ENCODE assay signal across 8 cellular contexts in genomic region chr3:179321585-179322322, GRCh38. TPM values are rescaled to one million over a fixed set of nuclear protein-coding genes. Genes with fewer than 3 reads are reported as not detected.
DNase-seq lines count a peak whose midpoint lies in the region; ATAC-seq and TF ChIP-seq lines count a peak whose summit lies in the region.

No MANE protein-coding gene starts in this region.

- H3K36me3 ChIP-seq in sigmoid colon = peaks cover 0 to 9% (median 2%) of the 10 kb centered on the region in 4 donors

- WGBS in sigmoid colon, 2 donors = 6 to 34% methylated on average over 12 of the region's 12 CpGs

- peaks cover 25% of the 10 kb centered on the region for H3K4me1 Mint-ChIP-seq in activated CD4-positive, alpha-beta memory T cell treated with anti-CD3 and anti-CD28 coated beads, Interleukin-2, amount 10 ng/mL, durations not matched to agents 7 days and 5 days

- intact Hi-C loops in sigmoid colon (cut with DNase I) = loop anchor here (1.0 to 10.0 kb wide), 4 partner anchors 131 to 247 kb away; partner anchors contain the start of genes ACTL6A, GNB4, PIK3CA and ZMAT3

- no peaks in the 10 kb centered on the region for H3K27me3 ChIP-seq in sigmoid colon

- POLR2A ChIA-PET in activated CD4-positive, alpha-beta memory T cell treated with anti-CD3 and anti-CD28 coated beads, Interleukin-2, amount 10 ng/mL, durations not matched to agents 7 days and 5 days (lab: Charles Lee) = interaction anchor here (0.7 to 3.4 kb wide), 9 partner anchors 21 to 302 kb away, joined by 3 to 23 read pairs (median 4); partner anchors contain the start of genes ACTL6A, MFN1, MRPL47 and NDUFB5

- no peak for ATAC-seq in HG03196 (IDR thresholded peaks at IDR 0.05; ENCODE audit: unreplicated experiment)

- CTCF ChIA-PET in activated CD4-positive, alpha-beta memory T cell treated with anti-CD3 and anti-CD28 coated beads, Interleukin-2, amount 10 ng/mL, durations not matched to agents 7 days and 5 days (lab: Charles Lee) = interaction anchor here (0.9 to 5.2 kb wide), 15 partner anchors 24 to 886 kb away, joined by 3 to 39 read pairs (median 3); partner anchors contain the start of genes ACTL6A, PIK3CA and ZMAT3

- H3K4me3 ChIP-seq in sigmoid colon = peak overlapping the region; percentile 86 to 94 (median 91)

- TF ChIP-seq CTCF in 22Rv1 (IDR thresholded peaks at IDR 0.05) (peak; percentile 51), sigmoid colon (IDR thresholded peaks at IDR 0.05) (peak in 3 of 4 experiments; percentile 24 to 44 (median 36))

- peak overlapping the region; percentile 75 for H3K27ac ChIP-seq in 22Rv1
- H3K27ac ChIP-seq in sigmoid colon = peak overlapping the region; percentile 94 to 99 (median 98)

- H3K9me3 Mint-ChIP-seq in activated CD4-positive, alpha-beta memory T cell treated with anti-CD3 and anti-CD28 coated beads, Interleukin-2, amount 10 ng/mL, durations not matched to agents 7 days and 5 days = no peaks in the 10 kb centered on the region

- no peak for TF ChIP-seq POLR2A in sigmoid colon (IDR thresholded peaks at IDR 0.05)

- H3K9me3 ChIP-seq in sigmoid colon = no peaks in the 10 kb centered on the region

- H3K27ac Mint-ChIP-seq in activated CD4-positive, alpha-beta memory T cell treated with anti-CD3 and anti-CD28 coated beads, Interleukin-2, amount 10 ng/mL, durations not matched to agents 7 days and 5 days = peak overlapping the region; percentile 71

- H3K4me3 Mint-ChIP-seq in activated CD4-positive, alpha-beta memory T cell treated with anti-CD3 and anti-CD28 coated beads, Interleukin-2, amount 10 ng/mL, durations not matched to agents 7 days and 5 days = peak overlapping the region; percentile 59

- H3K36me3 Mint-ChIP-seq in activated CD4-positive, alpha-beta memory T cell treated with anti-CD3 and anti-CD28 coated beads, Interleukin-2, amount 10 ng/mL, durations not matched to agents 7 days and 5 days (ENCODE audit: low read depth) = peaks cover 10% of the 10 kb centered on the region

- DNase-seq in EH (ENCODE audit: low read depth) (peak; percentile 66), NCI-H146 (lab: John Stamatoyannopoulos, UW) (peak; percentile 39), glomerular visceral epithelial cell (ENCODE audit: extremely low spot score) (peak; percentile 35), sigmoid colon (no peak), NCI-H187 treated with DMSO at 0.1 percent for 48 hours (lab: John Stamatoyannopoulos, UW) (no peak)
- DNase-seq in activated CD4-positive, alpha-beta memory T cell treated with anti-CD3 and anti-CD28 coated beads, Interleukin-2, amount 10 ng/mL, durations not matched to agents 7 days and 5 days = no peak

- peaks cover 0 to 36% (median 32%) of the 10 kb centered on the region in 4 donors for H3K4me1 ChIP-seq in sigmoid colon

- no peak for TF ChIP-seq EP300 in sigmoid colon (IDR thresholded peaks at IDR 0.05)

- peaks cover 11% of the 10 kb centered on the region for H3K27me3 Mint-ChIP-seq in activated CD4-positive, alpha-beta memory T cell treated with anti-CD3 and anti-CD28 coated beads, Interleukin-2, amount 10 ng/mL, durations not matched to agents 7 days and 5 days

RNA-seq across cellular contexts. Expression of gene ZNF639, which starts 1.1 kb away (rescaled TPM):
- total RNA-seq in activated CD4-positive, alpha-beta memory T cell treated with anti-CD3 and anti-CD28 coated beads, Interleukin-2, amount 10 ng/mL, durations not matched to agents 7 days and 5 days = 10 to 100 TPM; 29.8 to 31.5 TPM
- 10 to 100 TPM; 48.7 to 75.9 (median 65.8) TPM for total RNA-seq in sigmoid colon
- polyA plus RNA-seq in sigmoid colon = 10 to 100 TPM; 16.4 to 22.8 (median 18.5) TPM

RNA-seq across cellular contexts. Expression of gene MFN1, which starts 25.8 kb away (rescaled TPM):
- 10 to 100 TPM; 30.6 to 31.2 TPM for total RNA-seq in activated CD4-positive, alpha-beta memory T cell treated with anti-CD3 and anti-CD28 coated beads, Interleukin-2, amount 10 ng/mL, durations not matched to agents 7 days and 5 days
- total RNA-seq in sigmoid colon = 10 to 100 TPM; 27.6 to 42.1 (median 37.0) TPM
- 10 to 100 TPM in 1 of 3 donors, 1 to 10 TPM in 2; 8.6 to 15.4 (median 9.6) TPM for polyA plus RNA-seq in sigmoid colon

Comparison
In these comparisons a context has a peak if more than half of its experiments do, and no peak if none do; other contexts are left out.
1. DNase-seq: peak in EH (single experiment), NCI-H146 (single experiment) and glomerular visceral epithelial cell (single experiment); none in activated CD4-positive, alpha-beta memory T cell treated with anti-CD3 and anti-CD28 coated beads, Interleukin-2, amount 10 ng/mL, durations not matched to agents 7 days and 5 days (single experiment), sigmoid colon (single experiment) and NCI-H187 treated with DMSO at 0.1 percent for 48 hours (single experiment).